In genomic region chr2:196183172-196183473, GRCh38 we compare ENCODE assay signal across 11 cellular contexts. TPM values are rescaled to one million over a fixed set of nuclear protein-coding genes. Genes with fewer than 3 reads are reported as not detected.
A peak's percentile ranks its signal among the peaks of the same experiment; 100 is the strongest.
DNase-seq lines count a peak whose midpoint lies in the region; ATAC-seq and TF ChIP-seq lines count a peak whose summit lies in the region.
"Had no signal": no experiment of that assay in that cellular context is flagged by ENCODE, and none has a peak within 500 bp of the region (broad histone marks: within the 10 kb centered on the region; RNA-seq: fewer than 3 reads in every experiment).

No MANE protein-coding gene starts in this region.

- H3K27me3 Mint-ChIP-seq in naive thymus-derived CD8-positive, alpha-beta T cell = no peaks in the 10 kb centered on the region

- H4K91ac ChIP-seq in trophoblast cell (ENCODE audit: low read depth, low read length) = no peak overlapping the region

- H2BK12ac ChIP-seq in trophoblast cell (ENCODE audit: low read length) = no peak overlapping the region

- peaks cover 0 to 9% (median 0%) of the 10 kb centered on the region in 9 donors for H3K9me3 Mint-ChIP-seq in naive thymus-derived CD8-positive, alpha-beta T cell

- H3K4me1 ChIP-seq in thyroid gland (no peaks in the 10 kb centered on the region), trophoblast cell (ENCODE audit: control insufficient read depth in 1 of 2, insufficient read depth in 2 of 2, low read length in 2 of 2) (no peaks in the 10 kb centered on the region)
- H3K4me1 ChIP-seq: sigmoid colon had no signal

- no peaks in the 10 kb centered on the region for H3K79me1 ChIP-seq in trophoblast cell (ENCODE audit: low read length)

- H3K4me3 Mint-ChIP-seq in naive thymus-derived CD8-positive, alpha-beta T cell = peak overlapping the region; percentile 45 to 74 (median 62)

- H4K8ac ChIP-seq in trophoblast cell (ENCODE audit: low read depth, low read length) = no peak overlapping the region

- POLR2A ChIA-PET in naive thymus-derived CD8-positive, alpha-beta T cell (lab: Charles Lee) = interaction anchor here (0.6 to 5.7 kb wide), 16 partner anchors 8 to 60 kb away, joined by 3 to 59 read pairs (median 4); partner anchors contain the start of gene STK17B

- peaks cover 38 to 91% (median 82%) of the 10 kb centered on the region in 4 donors for H3K4me1 Mint-ChIP-seq in naive thymus-derived CD8-positive, alpha-beta T cell

- no peak overlapping the region for H3K23ac ChIP-seq in trophoblast cell (ENCODE audit: low read length)

- no peaks in the 10 kb centered on the region for H3K79me2 ChIP-seq in trophoblast cell (ENCODE audit: control insufficient read depth, insufficient read depth, low read length, poor library complexity)

- H2AFZ ChIP-seq in trophoblast cell (ENCODE audit: insufficient read depth, low read length, poor library complexity) = no peak overlapping the region

- ATAC-seq in GM18519 (IDR thresholded peaks at IDR 0.05; ENCODE audit: low FRiP score, unreplicated experiment) (peak; percentile 2), HG02852 (IDR thresholded peaks at IDR 0.05; ENCODE audit: unreplicated experiment) (peak; percentile 24), HG02798 (IDR thresholded peaks at IDR 0.05; ENCODE audit: poor library complexity, unreplicated experiment) (no peak)
- ATAC-seq in naive thymus-derived CD8-positive, alpha-beta T cell = peak; percentile 5 to 20

- H2BK5ac ChIP-seq in trophoblast cell (ENCODE audit: low read depth, low read length, poor library complexity) = no peak overlapping the region

- no peak overlapping the region for H3K4me3 ChIP-seq in thyroid gland (replicated peaks in 1 of 3)
- H3K4me3 ChIP-seq in trophoblast cell (ENCODE audit: low read depth, low read length) = no peak overlapping the region
- H3K4me3 ChIP-seq: sigmoid colon had no signal

- 92 to 94% methylated on average over 3 of the region's 3 CpGs for WGBS in thyroid gland, 2 donors
- no CpG with 5 or more reads among the region's 3 CpGs for WGBS in trophoblast cell (ENCODE audit: extremely low coverage, insufficient coverage, insufficient read length)

- H3K27me3 ChIP-seq in thyroid gland (no peaks in the 10 kb centered on the region), trophoblast cell (ENCODE audit: insufficient read depth, low read length) (no peaks in the 10 kb centered on the region)
- H3K27me3 ChIP-seq: sigmoid colon had no signal

- H3K9me3 ChIP-seq in thyroid gland (no peaks in the 10 kb centered on the region), trophoblast cell (ENCODE audit: insufficient read depth, low read depth, low read length) (no peaks in the 10 kb centered on the region)
- H3K9me3 ChIP-seq: sigmoid colon had no signal

- no peak overlapping the region for H3K18ac ChIP-seq in trophoblast cell (ENCODE audit: low read length)

- H4K12ac ChIP-seq in trophoblast cell (ENCODE audit: low read depth, low read length) = no peak overlapping the region

- H2BK120ac ChIP-seq in trophoblast cell (ENCODE audit: insufficient read depth, low read length, poor library complexity) = no peak overlapping the region

- H3K4ac ChIP-seq in trophoblast cell (ENCODE audit: low read depth, low read length) = no peak overlapping the region

- H3K9ac ChIP-seq in trophoblast cell (ENCODE audit: low read length) = no peak overlapping the region

- peak overlapping the region; percentile 92 to 98 (median 95) for H3K27ac Mint-ChIP-seq in naive thymus-derived CD8-positive, alpha-beta T cell

- H3K27ac ChIP-seq in thyroid gland (no peak overlapping the region), trophoblast cell (ENCODE audit: low read depth, low read length) (no peak overlapping the region)
- H3K27ac ChIP-seq: sigmoid colon had no signal

- no peak overlapping the region for H2AK5ac ChIP-seq in trophoblast cell (ENCODE audit: low read length)

- TF ChIP-seq POLR2A in Raji (IDR thresholded peaks at IDR 0.05; ENCODE audit: insufficient read depth, low read depth, low read length) (0 out of 2 replicates have a peak, but pooled peaks have one; percentile 16), thyroid gland (IDR thresholded peaks at IDR 0.05) (no peak)

- intact Hi-C loops in thyroid gland (cut with DNase I) = no loop called here

- no peak for TF ChIP-seq CTCF in thyroid gland (IDR thresholded peaks at IDR 0.05)

- no peak for DNase-seq in naive thymus-derived CD8-positive, alpha-beta T cell
- DNase-seq in thyroid gland (no peak), trophoblast cell (no peak), activated gamma-delta T cell (lab: John Stamatoyannopoulos, UW) (no peak)
- DNase-seq: activated CD4-positive, alpha-beta T cell treated with anti-CD3 and anti-CD28 coated beads, Interleukin-2, amount 50 U/mL, for 48 hours; NCI-H187 treated with DMSO at 0.1 percent for 48 hours; sigmoid colon had no signal

- H3K14ac ChIP-seq in trophoblast cell (ENCODE audit: low read length) = no peak overlapping the region

- H3K36me3 ChIP-seq in thyroid gland (no peaks in the 10 kb centered on the region), trophoblast cell (ENCODE audit: control insufficient read depth in 1 of 2, insufficient read depth in 2 of 2, low read length in 2 of 2) (no peaks in the 10 kb centered on the region)
- H3K36me3 ChIP-seq: sigmoid colon had no signal

- no peak overlapping the region for H3K4me2 ChIP-seq in trophoblast cell (ENCODE audit: low read length)

- H3K36me3 Mint-ChIP-seq in naive thymus-derived CD8-positive, alpha-beta T cell = no peaks in the 10 kb centered on the region

RNA-seq across cellular contexts. Expression of gene STK17B, which starts 11.7 kb away (rescaled TPM):
- 100 to 1,000 TPM; 312 to 331 TPM for total RNA-seq in naive thymus-derived CD8-positive, alpha-beta T cell
- polyA plus RNA-seq in naive thymus-derived CD8-positive, alpha-beta T cell = 10 to 100 TPM; 73.5 to 98.3 (median 91.9) TPM
- 10 to 100 TPM; 19.4 to 86.9 (median 33.9) TPM for total RNA-seq in thyroid gland
- 14.5 and 15.1 TPM in 2 replicates for polyA plus RNA-seq in trophoblast cell (2013)
